12 cellular contexts compared by ENCODE assay signal in the genomic region with DNA sequence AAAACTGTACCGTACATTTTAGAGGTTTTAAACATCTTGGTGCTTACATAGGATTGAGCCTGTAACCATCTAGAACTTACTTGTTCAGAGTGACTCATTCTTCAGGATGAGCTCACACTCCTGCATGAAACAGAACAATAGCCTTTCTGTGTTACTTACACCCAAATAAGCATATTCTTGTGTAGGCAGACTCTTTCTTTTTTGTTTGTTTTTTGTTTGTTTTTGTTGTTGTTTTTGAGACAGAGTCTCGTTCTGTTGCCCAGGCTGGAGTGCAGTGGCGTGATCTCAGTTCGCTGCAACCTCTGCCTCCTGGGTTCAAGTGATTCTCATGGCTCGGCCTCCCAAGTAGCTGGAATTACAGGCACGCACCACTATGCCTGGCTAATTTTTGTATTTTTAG. TPM values are rescaled to one million over a fixed set of nuclear protein-coding genes. Genes with fewer than 3 reads are reported as not detected.
DNase-seq lines count a peak whose midpoint lies in the region; ATAC-seq and TF ChIP-seq lines count a peak whose summit lies in the region.
"Had no signal": no experiment of that assay in that cellular context is flagged by ENCODE, and none has a peak within 500 bp of the region (broad histone marks: within the 10 kb centered on the region; RNA-seq: fewer than 3 reads in every experiment).

No MANE protein-coding gene starts in this region.

- H3K27ac Mint-ChIP-seq in T-helper 1 cell treated with Interleukin-12 subunit alpha and Interleukin-12 subunit beta and Interleukin-4 antibody, amounts not matched to agents 30 μg/mL and 1 μg/mL, for 36 hours, result peak overlapping the region; percentile 85
- H3K27ac Mint-ChIP-seq in type B pancreatic cell, result no peak overlapping the region

- H3K9me3 Mint-ChIP-seq in T-helper 1 cell treated with Interleukin-12 subunit alpha and Interleukin-12 subunit beta and Interleukin-4 antibody, amounts not matched to agents 30 μg/mL and 1 μg/mL, for 36 hours, result no peaks in the 10 kb centered on the region
- peaks cover 9% of the 10 kb centered on the region for H3K9me3 Mint-ChIP-seq in type B pancreatic cell

- no peak overlapping the region for H3K4me2 ChIP-seq in fibroblast of lung (ENCODE audit: extremely low read depth, insufficient read depth, low read length)

- H3K4me1 Mint-ChIP-seq in T-helper 1 cell treated with Interleukin-12 subunit alpha and Interleukin-12 subunit beta and Interleukin-4 antibody, amounts not matched to agents 30 μg/mL and 1 μg/mL, for 36 hours (ENCODE audit: low read depth), result peaks cover 81% of the 10 kb centered on the region
- peaks cover 26% of the 10 kb centered on the region for H3K4me1 Mint-ChIP-seq in type B pancreatic cell (ENCODE audit: unreplicated experiment)

- DNase-seq in activated CD4-positive, CD25-positive, alpha-beta regulatory T cell (lab: John Stamatoyannopoulos, UW), result no peak
- DNase-seq in fibroblast of lung (ENCODE audit: low read depth in 2 of 2), result peak; percentile 74 to 94
- peak; percentile 33 for DNase-seq in smooth muscle cell of the brain vasculature (ENCODE audit: low read depth, low spot score)
- DNase-seq in type B pancreatic cell (ENCODE audit: extremely low spot score, unreplicated experiment), result no peak
- no peak for DNase-seq in colonic mucosa
- DNase-seq in upper lobe of right lung, result no peak
- DNase-seq: 8988T, NCI-H1694 treated with DMSO at 0.1 percent for 48 hours had no signal

- H3K27me3 Mint-ChIP-seq in T-helper 1 cell treated with Interleukin-12 subunit alpha and Interleukin-12 subunit beta and Interleukin-4 antibody, amounts not matched to agents 30 μg/mL and 1 μg/mL, for 36 hours (ENCODE audit: low read depth), result no peaks in the 10 kb centered on the region
- no peaks in the 10 kb centered on the region for H3K27me3 Mint-ChIP-seq in type B pancreatic cell

- peak; percentile 55 to 66 for ATAC-seq in activated CD4-positive, CD25-positive, alpha-beta regulatory T cell treated with anti-CD3 and anti-CD28 coated beads, Interleukin-2, amount 50 U/mL, for 24 hours
- ATAC-seq in upper lobe of right lung, result no peak

- no peaks in the 10 kb centered on the region for H3K79me2 ChIP-seq in fibroblast of lung (ENCODE audit: control insufficient read depth, insufficient read depth, low read length)

- H3K9ac ChIP-seq in fibroblast of lung (ENCODE audit: insufficient read depth, low read length), result no peak overlapping the region
- no peak overlapping the region for H3K9ac ChIP-seq in colonic mucosa (ENCODE audit: low read depth in 2 of 2, low read length in 2 of 2)

- H3K4me3 Mint-ChIP-seq in T-helper 1 cell treated with Interleukin-12 subunit alpha and Interleukin-12 subunit beta and Interleukin-4 antibody, amounts not matched to agents 30 μg/mL and 1 μg/mL, for 36 hours, result peak overlapping the region; percentile 7
- H3K4me3 Mint-ChIP-seq in type B pancreatic cell, result no peak overlapping the region

- TF ChIP-seq CTCF in fibroblast of lung (conservative IDR thresholded peaks at IDR 0.05 in 1 of 2, IDR thresholded peaks at IDR 0.05 in 1 of 2; ENCODE audit: low read depth in 1 of 2, low read length in 2 of 2) (no peak), type B pancreatic cell (conservative IDR thresholded peaks at IDR 0.05) (no peak), colonic mucosa (IDR thresholded peaks at IDR 0.05) (no peak), upper lobe of right lung (IDR thresholded peaks at IDR 0.05) (no peak)

- H2AFZ ChIP-seq in fibroblast of lung (ENCODE audit: low read length), result no peak overlapping the region

- H3K4me1 ChIP-seq in fibroblast of lung (ENCODE audit: control insufficient read depth, extremely low read depth, insufficient read depth, low read length) (no peaks in the 10 kb centered on the region), colonic mucosa (no peaks in the 10 kb centered on the region), upper lobe of right lung (no peaks in the 10 kb centered on the region)

- H3K4me3 ChIP-seq in fibroblast of lung (replicated peaks in 1 of 4; ENCODE audit: control extremely low read depth in 1 of 4, insufficient read depth in 1 of 4, low read depth in 3 of 4, low read length in 4 of 4) (no peak overlapping the region), colonic mucosa (no peak overlapping the region), upper lobe of right lung (no peak overlapping the region)

- H3K36me3 Mint-ChIP-seq in T-helper 1 cell treated with Interleukin-12 subunit alpha and Interleukin-12 subunit beta and Interleukin-4 antibody, amounts not matched to agents 30 μg/mL and 1 μg/mL, for 36 hours (ENCODE audit: low read depth), result peaks cover 20% of the 10 kb centered on the region
- no peaks in the 10 kb centered on the region for H3K36me3 Mint-ChIP-seq in type B pancreatic cell

- H3K36me3 ChIP-seq in fibroblast of lung (ENCODE audit: control insufficient read depth, insufficient read depth, low read length) (no peaks in the 10 kb centered on the region), colonic mucosa (no peaks in the 10 kb centered on the region), upper lobe of right lung (no peaks in the 10 kb centered on the region)

- H3K9me3 ChIP-seq in fibroblast of lung (ENCODE audit: control insufficient read depth, insufficient read depth, low read depth, low read length) (no peaks in the 10 kb centered on the region), colonic mucosa (no peaks in the 10 kb centered on the region), upper lobe of right lung (no peaks in the 10 kb centered on the region)

- H4K20me1 ChIP-seq in fibroblast of lung (ENCODE audit: control insufficient read depth, extremely low read depth, insufficient read depth, low read length), result no peaks in the 10 kb centered on the region

- intact Hi-C loops in colonic mucosa (cut with DNase I) (no loop called here), upper lobe of right lung (cut with DNase I) (no loop called here)

- H3K27ac ChIP-seq in fibroblast of lung (ENCODE audit: insufficient read depth, low read length), result no peak overlapping the region
- no peak overlapping the region for H3K27ac ChIP-seq in colonic mucosa
- H3K27ac ChIP-seq in upper lobe of right lung, result no peak overlapping the region
- H3K27ac ChIP-seq: VCaP had no signal

- H3K27me3 ChIP-seq in fibroblast of lung (ENCODE audit: control insufficient read depth, insufficient read depth, low read length) (no peaks in the 10 kb centered on the region), colonic mucosa (no peaks in the 10 kb centered on the region), upper lobe of right lung (no peaks in the 10 kb centered on the region)

RNA-seq across cellular contexts. Expression of a gene that starts 3.8 kb away (rescaled TPM):
- not detected in 2 replicates for total RNA-seq in fibroblast of lung
- not detected in 2 replicates for polyA plus RNA-seq in fibroblast of lung
- polyA plus RNA-seq in fibroblast of lung (2012), result not detected in 2 replicates
- polyA minus RNA-seq in fibroblast of lung (ENCODE audit: low replicate concordance), result not detected in 2 replicates
- total RNA-seq in type B pancreatic cell (ENCODE audit: low replicate concordance), result 0.24 TPM in 1 of 2 replicates, not detected in the other
- not detected for total RNA-seq in colonic mucosa
- not detected for total RNA-seq in upper lobe of right lung
- total RNA-seq: dermis microvascular lymphatic vessel endothelial cell had no signal

Comparison
In these comparisons a context has a peak if more than half of its experiments do, and no peak if none do; other contexts are left out.
1. DNase-seq: peak in fibroblast of lung (2 of 2) and smooth muscle cell of the brain vasculature (single experiment); none in activated CD4-positive, CD25-positive, alpha-beta regulatory T cell (0 of 4), type B pancreatic cell (single experiment), colonic mucosa (single experiment) and upper lobe of right lung (single experiment).